ENCODE assay signal across 1 cellular context in the genomic region with DNA sequence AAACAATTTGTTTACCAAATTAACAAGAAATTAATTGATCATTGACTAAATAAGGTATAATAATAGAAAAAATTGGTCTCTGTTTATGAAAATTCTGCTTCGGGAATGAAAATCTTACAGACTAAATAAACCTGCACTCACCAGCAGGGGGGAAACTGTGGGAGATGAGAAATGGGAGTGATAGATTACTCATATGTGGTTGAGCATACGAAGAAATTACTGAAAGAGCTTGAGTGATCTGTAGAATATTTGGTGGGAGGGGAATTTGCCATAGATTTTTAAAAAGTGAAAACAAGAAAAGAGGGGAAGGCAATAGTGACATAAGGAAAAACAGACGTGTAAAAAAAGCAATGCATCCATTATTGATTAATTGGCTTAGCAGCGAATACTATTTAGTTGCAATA.
TF ChIP-seq lines count a peak whose summit lies in the region.

No MANE protein-coding gene starts in this region.

TF ChIP-seq in GM12878, 131 proteins besides CTCF, POLR2A, EP300 and RAD21 (continues in another document):
- TF ChIP-seq IKZF1 (conservative IDR thresholded peaks at IDR 0.05) (peak; percentile 65), CEBPB (IDR thresholded peaks at IDR 0.05; ENCODE audit: borderline replicate concordance in 1 of 2, low read depth in 2 of 2, low read length in 2 of 2) (no peak; a peak in 1 of 4 replicates), ZZZ3 (IDR thresholded peaks at IDR 0.05; ENCODE audit: control insufficient read depth, insufficient read length, low read depth) (no peak), HDAC6 (IDR thresholded peaks at IDR 0.05; ENCODE audit: unreplicated experiment) (no peak), PAX5 (IDR thresholded peaks at IDR 0.05; ENCODE audit: borderline replicate concordance, low read depth, low read length) (no peak), PML (IDR thresholded peaks at IDR 0.05; ENCODE audit: low read length) (no peak), POLR2AphosphoS2 (IDR thresholded peaks at IDR 0.05; ENCODE audit: low read depth, low read length) (no peak), FOXM1 (IDR thresholded peaks at IDR 0.05; ENCODE audit: low read depth, low read length) (peak; percentile 73; the same call in 1 of the 2 replicates), POU2F2 (IDR thresholded peaks at IDR 0.05; ENCODE audit: borderline replicate concordance, low read depth, low read length) (no peak), NRF1 (conservative IDR thresholded peaks at IDR 0.05; ENCODE audit: low read depth, low read length) (no peak), SMARCA5 (IDR thresholded peaks at IDR 0.05) (no peak), RCOR1 (conservative IDR thresholded peaks at IDR 0.05; ENCODE audit: low read depth, low read length) (no peak), WRNIP1 (IDR thresholded peaks at IDR 0.05; ENCODE audit: borderline replicate concordance, low read depth, low read length) (no peak), RB1 (IDR thresholded peaks at IDR 0.05; ENCODE audit: borderline replicate concordance) (no peak), ATF7 (IDR thresholded peaks at IDR 0.05; ENCODE audit: low read depth) (peak; percentile 80), POLR2AphosphoS5 (IDR thresholded peaks at IDR 0.05; ENCODE audit: low read length) (no peak), SUPT20H (IDR thresholded peaks at IDR 0.05; ENCODE audit: borderline replicate concordance, control insufficient read depth, low read depth, low read length) (no peak), LARP7 (IDR thresholded peaks at IDR 0.05) (no peak), MEF2A (IDR thresholded peaks at IDR 0.05; ENCODE audit: insufficient read depth, low read depth, low read length) (0 out of 2 replicates have a peak, but pooled peaks have one; percentile 24), NFYA (IDR thresholded peaks at IDR 0.05; ENCODE audit: borderline replicate concordance, low read depth, low read length) (no peak), NBN (IDR thresholded peaks at IDR 0.05) (peak; percentile 73), BHLHE40 (IDR thresholded peaks at IDR 0.05; ENCODE audit: borderline replicate concordance in 1 of 2, low read depth in 2 of 2, low read length in 1 of 2) (no peak), RAD51 (IDR thresholded peaks at IDR 0.05) (no peak), SRF (IDR thresholded peaks at IDR 0.05; ENCODE audit: low read depth in 2 of 2, low read length in 2 of 2) (no peak), STAT3 (IDR thresholded peaks at IDR 0.05; ENCODE audit: low read depth, low read length) (no peak), NR2F1 (conservative IDR thresholded peaks at IDR 0.05) (no peak), ETV6 (conservative IDR thresholded peaks at IDR 0.05 in 1 of 2, IDR thresholded peaks at IDR 0.05 in 1 of 2; ENCODE audit: borderline replicate concordance in 1 of 2, low read depth in 1 of 2) (no peak), JUNB (IDR thresholded peaks at IDR 0.05) (peak; percentile 92), EGR1 (IDR thresholded peaks at IDR 0.05; ENCODE audit: borderline replicate concordance in 1 of 2, low read depth in 2 of 2, low read length in 2 of 2) (no peak), RUNX3 (IDR thresholded peaks at IDR 0.05; ENCODE audit: low read length) (peak; percentile 95), NFXL1 (IDR thresholded peaks at IDR 0.05; ENCODE audit: borderline replicate concordance) (no peak), SPI1 (IDR thresholded peaks at IDR 0.05; ENCODE audit: borderline replicate concordance, insufficient read depth, low read depth, low read length) (no peak), NR2C2 (IDR thresholded peaks at IDR 0.05; ENCODE audit: borderline replicate concordance, control insufficient read depth, insufficient read length, low read depth) (no peak)
- TF ChIP-seq, protein P1, sequence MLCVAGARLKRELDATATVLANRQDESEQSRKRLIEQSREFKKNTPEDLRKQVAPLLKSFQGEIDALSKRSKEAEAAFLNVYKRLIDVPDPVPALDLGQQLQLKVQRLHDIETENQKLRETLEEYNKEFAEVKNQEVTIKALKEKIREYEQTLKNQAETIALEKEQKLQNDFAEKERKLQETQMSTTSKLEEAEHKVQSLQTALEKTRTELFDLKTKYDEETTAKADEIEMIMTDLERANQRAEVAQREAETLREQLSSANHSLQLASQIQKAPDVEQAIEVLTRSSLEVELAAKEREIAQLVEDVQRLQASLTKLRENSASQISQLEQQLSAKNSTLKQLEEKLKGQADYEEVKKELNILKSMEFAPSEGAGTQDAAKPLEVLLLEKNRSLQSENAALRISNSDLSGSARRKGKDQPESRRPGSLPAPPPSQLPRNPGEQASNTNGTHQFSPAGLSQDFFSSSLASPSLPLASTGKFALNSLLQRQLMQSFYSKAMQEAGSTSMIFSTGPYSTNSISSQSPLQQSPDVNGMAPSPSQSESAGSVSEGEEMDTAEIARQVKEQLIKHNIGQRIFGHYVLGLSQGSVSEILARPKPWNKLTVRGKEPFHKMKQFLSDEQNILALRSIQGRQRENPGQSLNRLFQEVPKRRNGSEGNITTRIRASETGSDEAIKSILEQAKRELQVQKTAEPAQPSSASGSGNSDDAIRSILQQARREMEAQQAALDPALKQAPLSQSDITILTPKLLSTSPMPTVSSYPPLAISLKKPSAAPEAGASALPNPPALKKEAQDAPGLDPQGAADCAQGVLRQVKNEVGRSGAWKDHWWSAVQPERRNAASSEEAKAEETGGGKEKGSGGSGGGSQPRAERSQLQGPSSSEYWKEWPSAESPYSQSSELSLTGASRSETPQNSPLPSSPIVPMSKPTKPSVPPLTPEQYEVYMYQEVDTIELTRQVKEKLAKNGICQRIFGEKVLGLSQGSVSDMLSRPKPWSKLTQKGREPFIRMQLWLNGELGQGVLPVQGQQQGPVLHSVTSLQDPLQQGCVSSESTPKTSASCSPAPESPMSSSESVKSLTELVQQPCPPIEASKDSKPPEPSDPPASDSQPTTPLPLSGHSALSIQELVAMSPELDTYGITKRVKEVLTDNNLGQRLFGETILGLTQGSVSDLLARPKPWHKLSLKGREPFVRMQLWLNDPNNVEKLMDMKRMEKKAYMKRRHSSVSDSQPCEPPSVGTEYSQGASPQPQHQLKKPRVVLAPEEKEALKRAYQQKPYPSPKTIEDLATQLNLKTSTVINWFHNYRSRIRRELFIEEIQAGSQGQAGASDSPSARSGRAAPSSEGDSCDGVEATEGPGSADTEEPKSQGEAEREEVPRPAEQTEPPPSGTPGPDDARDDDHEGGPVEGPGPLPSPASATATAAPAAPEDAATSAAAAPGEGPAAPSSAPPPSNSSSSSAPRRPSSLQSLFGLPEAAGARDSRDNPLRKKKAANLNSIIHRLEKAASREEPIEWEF (IDR thresholded peaks at IDR 0.05; ENCODE audit: insufficient replicate concordance, low read depth, low read length): peak; percentile 75
- TF ChIP-seq, protein P2, sequence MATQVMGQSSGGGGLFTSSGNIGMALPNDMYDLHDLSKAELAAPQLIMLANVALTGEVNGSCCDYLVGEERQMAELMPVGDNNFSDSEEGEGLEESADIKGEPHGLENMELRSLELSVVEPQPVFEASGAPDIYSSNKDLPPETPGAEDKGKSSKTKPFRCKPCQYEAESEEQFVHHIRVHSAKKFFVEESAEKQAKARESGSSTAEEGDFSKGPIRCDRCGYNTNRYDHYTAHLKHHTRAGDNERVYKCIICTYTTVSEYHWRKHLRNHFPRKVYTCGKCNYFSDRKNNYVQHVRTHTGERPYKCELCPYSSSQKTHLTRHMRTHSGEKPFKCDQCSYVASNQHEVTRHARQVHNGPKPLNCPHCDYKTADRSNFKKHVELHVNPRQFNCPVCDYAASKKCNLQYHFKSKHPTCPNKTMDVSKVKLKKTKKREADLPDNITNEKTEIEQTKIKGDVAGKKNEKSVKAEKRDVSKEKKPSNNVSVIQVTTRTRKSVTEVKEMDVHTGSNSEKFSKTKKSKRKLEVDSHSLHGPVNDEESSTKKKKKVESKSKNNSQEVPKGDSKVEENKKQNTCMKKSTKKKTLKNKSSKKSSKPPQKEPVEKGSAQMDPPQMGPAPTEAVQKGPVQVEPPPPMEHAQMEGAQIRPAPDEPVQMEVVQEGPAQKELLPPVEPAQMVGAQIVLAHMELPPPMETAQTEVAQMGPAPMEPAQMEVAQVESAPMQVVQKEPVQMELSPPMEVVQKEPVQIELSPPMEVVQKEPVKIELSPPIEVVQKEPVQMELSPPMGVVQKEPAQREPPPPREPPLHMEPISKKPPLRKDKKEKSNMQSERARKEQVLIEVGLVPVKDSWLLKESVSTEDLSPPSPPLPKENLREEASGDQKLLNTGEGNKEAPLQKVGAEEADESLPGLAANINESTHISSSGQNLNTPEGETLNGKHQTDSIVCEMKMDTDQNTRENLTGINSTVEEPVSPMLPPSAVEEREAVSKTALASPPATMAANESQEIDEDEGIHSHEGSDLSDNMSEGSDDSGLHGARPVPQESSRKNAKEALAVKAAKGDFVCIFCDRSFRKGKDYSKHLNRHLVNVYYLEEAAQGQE (IDR thresholded peaks at IDR 0.05; ENCODE audit: low read depth, low read length): no peak
- TF ChIP-seq, protein P3, sequence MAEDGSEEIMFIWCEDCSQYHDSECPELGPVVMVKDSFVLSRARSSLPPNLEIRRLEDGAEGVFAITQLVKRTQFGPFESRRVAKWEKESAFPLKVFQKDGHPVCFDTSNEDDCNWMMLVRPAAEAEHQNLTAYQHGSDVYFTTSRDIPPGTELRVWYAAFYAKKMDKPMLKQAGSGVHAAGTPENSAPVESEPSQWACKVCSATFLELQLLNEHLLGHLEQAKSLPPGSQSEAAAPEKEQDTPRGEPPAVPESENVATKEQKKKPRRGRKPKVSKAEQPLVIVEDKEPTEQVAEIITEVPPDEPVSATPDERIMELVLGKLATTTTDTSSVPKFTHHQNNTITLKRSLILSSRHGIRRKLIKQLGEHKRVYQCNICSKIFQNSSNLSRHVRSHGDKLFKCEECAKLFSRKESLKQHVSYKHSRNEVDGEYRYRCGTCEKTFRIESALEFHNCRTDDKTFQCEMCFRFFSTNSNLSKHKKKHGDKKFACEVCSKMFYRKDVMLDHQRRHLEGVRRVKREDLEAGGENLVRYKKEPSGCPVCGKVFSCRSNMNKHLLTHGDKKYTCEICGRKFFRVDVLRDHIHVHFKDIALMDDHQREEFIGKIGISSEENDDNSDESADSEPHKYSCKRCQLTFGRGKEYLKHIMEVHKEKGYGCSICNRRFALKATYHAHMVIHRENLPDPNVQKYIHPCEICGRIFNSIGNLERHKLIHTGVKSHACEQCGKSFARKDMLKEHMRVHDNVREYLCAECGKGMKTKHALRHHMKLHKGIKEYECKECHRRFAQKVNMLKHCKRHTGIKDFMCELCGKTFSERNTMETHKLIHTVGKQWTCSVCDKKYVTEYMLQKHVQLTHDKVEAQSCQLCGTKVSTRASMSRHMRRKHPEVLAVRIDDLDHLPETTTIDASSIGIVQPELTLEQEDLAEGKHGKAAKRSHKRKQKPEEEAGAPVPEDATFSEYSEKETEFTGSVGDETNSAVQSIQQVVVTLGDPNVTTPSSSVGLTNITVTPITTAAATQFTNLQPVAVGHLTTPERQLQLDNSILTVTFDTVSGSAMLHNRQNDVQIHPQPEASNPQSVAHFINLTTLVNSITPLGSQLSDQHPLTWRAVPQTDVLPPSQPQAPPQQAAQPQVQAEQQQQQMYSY (CRISPR knock-in tag; IDR thresholded peaks at IDR 0.05): no peak
- TF ChIP-seq, protein P4, sequence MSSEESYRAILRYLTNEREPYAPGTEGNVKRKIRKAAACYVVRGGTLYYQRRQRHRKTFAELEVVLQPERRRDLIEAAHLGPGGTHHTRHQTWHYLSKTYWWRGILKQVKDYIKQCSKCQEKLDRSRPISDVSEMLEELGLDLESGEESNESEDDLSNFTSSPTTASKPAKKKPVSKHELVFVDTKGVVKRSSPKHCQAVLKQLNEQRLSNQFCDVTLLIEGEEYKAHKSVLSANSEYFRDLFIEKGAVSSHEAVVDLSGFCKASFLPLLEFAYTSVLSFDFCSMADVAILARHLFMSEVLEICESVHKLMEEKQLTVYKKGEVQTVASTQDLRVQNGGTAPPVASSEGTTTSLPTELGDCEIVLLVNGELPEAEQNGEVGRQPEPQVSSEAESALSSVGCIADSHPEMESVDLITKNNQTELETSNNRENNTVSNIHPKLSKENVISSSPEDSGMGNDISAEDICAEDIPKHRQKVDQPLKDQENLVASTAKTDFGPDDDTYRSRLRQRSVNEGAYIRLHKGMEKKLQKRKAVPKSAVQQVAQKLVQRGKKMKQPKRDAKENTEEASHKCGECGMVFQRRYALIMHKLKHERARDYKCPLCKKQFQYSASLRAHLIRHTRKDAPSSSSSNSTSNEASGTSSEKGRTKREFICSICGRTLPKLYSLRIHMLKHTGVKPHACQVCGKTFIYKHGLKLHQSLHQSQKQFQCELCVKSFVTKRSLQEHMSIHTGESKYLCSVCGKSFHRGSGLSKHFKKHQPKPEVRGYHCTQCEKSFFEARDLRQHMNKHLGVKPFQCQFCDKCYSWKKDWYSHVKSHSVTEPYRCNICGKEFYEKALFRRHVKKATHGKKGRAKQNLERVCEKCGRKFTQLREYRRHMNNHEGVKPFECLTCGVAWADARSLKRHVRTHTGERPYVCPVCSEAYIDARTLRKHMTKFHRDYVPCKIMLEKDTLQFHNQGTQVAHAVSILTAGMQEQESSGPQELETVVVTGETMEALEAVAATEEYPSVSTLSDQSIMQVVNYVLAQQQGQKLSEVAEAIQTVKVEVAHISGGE (CRISPR knock-in tag; IDR thresholded peaks at IDR 0.05): no peak
- TF ChIP-seq, protein P5, sequence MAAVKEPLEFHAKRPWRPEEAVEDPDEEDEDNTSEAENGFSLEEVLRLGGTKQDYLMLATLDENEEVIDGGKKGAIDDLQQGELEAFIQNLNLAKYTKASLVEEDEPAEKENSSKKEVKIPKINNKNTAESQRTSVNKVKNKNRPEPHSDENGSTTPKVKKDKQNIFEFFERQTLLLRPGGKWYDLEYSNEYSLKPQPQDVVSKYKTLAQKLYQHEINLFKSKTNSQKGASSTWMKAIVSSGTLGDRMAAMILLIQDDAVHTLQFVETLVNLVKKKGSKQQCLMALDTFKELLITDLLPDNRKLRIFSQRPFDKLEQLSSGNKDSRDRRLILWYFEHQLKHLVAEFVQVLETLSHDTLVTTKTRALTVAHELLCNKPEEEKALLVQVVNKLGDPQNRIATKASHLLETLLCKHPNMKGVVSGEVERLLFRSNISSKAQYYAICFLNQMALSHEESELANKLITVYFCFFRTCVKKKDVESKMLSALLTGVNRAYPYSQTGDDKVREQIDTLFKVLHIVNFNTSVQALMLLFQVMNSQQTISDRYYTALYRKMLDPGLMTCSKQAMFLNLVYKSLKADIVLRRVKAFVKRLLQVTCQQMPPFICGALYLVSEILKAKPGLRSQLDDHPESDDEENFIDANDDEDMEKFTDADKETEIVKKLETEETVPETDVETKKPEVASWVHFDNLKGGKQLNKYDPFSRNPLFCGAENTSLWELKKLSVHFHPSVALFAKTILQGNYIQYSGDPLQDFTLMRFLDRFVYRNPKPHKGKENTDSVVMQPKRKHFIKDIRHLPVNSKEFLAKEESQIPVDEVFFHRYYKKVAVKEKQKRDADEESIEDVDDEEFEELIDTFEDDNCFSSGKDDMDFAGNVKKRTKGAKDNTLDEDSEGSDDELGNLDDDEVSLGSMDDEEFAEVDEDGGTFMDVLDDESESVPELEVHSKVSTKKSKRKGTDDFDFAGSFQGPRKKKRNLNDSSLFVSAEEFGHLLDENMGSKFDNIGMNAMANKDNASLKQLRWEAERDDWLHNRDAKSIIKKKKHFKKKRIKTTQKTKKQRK (IDR thresholded peaks at IDR 0.05; ENCODE audit: low read depth, low read length): no peak
- TF ChIP-seq, protein P6, sequence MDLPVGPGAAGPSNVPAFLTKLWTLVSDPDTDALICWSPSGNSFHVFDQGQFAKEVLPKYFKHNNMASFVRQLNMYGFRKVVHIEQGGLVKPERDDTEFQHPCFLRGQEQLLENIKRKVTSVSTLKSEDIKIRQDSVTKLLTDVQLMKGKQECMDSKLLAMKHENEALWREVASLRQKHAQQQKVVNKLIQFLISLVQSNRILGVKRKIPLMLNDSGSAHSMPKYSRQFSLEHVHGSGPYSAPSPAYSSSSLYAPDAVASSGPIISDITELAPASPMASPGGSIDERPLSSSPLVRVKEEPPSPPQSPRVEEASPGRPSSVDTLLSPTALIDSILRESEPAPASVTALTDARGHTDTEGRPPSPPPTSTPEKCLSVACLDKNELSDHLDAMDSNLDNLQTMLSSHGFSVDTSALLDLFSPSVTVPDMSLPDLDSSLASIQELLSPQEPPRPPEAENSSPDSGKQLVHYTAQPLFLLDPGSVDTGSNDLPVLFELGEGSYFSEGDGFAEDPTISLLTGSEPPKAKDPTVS (IDR thresholded peaks at IDR 0.05; ENCODE audit: low read depth, low read length): no peak
